ENCODE assay signal across 32 cellular contexts in the genomic region with DNA sequence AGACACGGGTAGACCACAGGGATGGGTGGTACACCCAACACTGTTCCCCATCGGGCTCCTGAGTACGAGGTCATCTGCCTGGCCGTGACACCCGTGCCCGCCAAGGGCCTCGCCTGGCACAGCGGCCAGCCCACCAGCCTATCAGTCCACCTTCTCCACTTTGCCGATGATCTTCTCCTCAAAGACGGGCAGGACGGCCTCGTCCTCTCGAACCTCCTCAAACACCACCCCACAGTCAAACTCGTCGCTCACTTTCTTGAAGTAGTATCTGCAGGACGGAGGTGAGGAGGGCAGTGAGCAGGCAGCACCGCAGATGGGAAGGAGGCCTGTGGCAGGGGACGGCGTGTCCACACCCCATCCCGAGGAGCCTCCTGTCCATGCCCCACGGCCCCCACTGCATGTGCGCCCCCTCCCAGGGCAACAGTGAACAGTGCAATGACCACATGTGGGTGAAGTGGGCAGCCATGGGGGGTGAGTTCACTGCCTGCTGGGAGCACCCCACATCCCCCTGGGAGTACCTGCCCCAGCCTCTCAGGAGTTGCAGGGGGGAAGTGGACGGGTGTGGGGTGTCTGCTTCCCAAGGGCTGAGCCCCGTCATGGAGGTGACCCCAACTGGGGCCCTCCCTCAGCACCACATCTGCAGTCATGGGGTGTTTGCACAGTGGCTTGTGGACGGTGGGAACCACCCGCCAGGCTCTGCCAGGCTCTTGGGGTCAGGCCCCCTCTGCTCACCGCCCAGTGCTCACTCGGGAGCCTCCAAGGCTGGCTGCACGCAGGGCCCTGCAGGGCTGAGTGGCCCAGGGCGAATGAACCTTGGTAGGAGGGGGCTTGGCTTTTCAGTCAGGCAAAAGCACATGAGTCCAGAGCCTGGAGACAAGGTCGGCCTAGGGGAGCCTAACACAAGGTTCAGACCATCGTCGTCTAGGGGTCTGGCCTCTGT. TPM values are rescaled to one million over a fixed set of nuclear protein-coding genes. Genes with fewer than 3 reads are reported as not detected.
"Had no signal": no experiment of that assay in that cellular context is flagged by ENCODE, and none has a peak within 500 bp of the region (broad histone marks: within the 10 kb centered on the region; RNA-seq: fewer than 3 reads in every experiment).

No MANE protein-coding gene starts in this region.

- H3K9me3 ChIP-seq: colonic mucosa, esophagus muscularis mucosa, gastroesophageal sphincter, heart left ventricle, neutrophil, pancreas, suprapubic skin, transverse colon, upper lobe of right lung, uterus had no signal

- H3K27ac ChIP-seq: colonic mucosa, esophagus muscularis mucosa, foreskin keratinocyte, gastroesophageal sphincter, heart left ventricle, hepatocyte, neutrophil, pancreas, suprapubic skin, transverse colon, upper lobe of right lung, uterus had no signal

- H3K4me2 ChIP-seq: hepatocyte, smooth muscle cell had no signal

- H3K36me3 ChIP-seq: colonic mucosa, uterus had no signal

- H3K4me1 ChIP-seq: colonic mucosa, esophagus muscularis mucosa, foreskin keratinocyte, gastroesophageal sphincter, heart left ventricle, pancreas, suprapubic skin, transverse colon, upper lobe of right lung, uterus had no signal

- H3K4me3 ChIP-seq: colonic mucosa, esophagus muscularis mucosa, gastroesophageal sphincter, heart left ventricle, hepatocyte, lung, pancreas, smooth muscle cell, suprapubic skin, transverse colon, upper lobe of right lung, uterus had no signal

- H3K27me3 Mint-ChIP-seq: memory B cell; stimulated activated naive CD8-positive, alpha-beta T cell treated with anti-CD3 and anti-CD28 coated beads, Interleukin-15, amount 100 ng/mL, for 72 hours had no signal

- H3K27me3 ChIP-seq: colonic mucosa, heart left ventricle, hepatocyte, pancreas, upper lobe of right lung, uterus had no signal

- H3K36me3 Mint-ChIP-seq: natural killer cell had no signal

- H3K4me1 Mint-ChIP-seq: endodermal cell; memory B cell; stimulated activated naive CD8-positive, alpha-beta T cell treated with anti-CD3 and anti-CD28 coated beads, Interleukin-15, amount 100 ng/mL, for 72 hours had no signal

- DNase-seq: colonic mucosa; effector CD8-positive, alpha-beta T cell; endodermal cell; foreskin keratinocyte; heart left ventricle; kidney; natural killer cell; stimulated activated CD4-positive, alpha-beta T cell treated with anti-CD3 and anti-CD28 coated beads, Interleukin-12 subunit alpha, Interleukin-12 subunit beta, amount 100 ng/mL, for 4 hours; stimulated activated CD4-positive, alpha-beta T cell treated with anti-CD3 and anti-CD28 coated beads, Interleukin-1b, Interleukin-23, amount 100 ng/mL, for 48 hours; stimulated activated CD4-positive, alpha-beta T cell treated with anti-CD3 and anti-CD28 coated beads, Interleukin-4, amount 100 ng/mL, for 1 hour; stimulated activated CD8-positive, alpha-beta memory T cell treated with anti-CD3 and anti-CD28 coated beads, Interleukin-4, amount 100 ng/mL, for 48 hours; stimulated activated naive CD4-positive, alpha-beta T cell; stimulated activated naive CD8-positive, alpha-beta T cell treated with anti-CD3 and anti-CD28 coated beads, Interleukin-15, amount 100 ng/mL, for 72 hours; transverse colon; upper lobe of right lung; uterus had no signal

- H3K27ac Mint-ChIP-seq: dendritic cell treated with granulocyte-macrophage colony-stimulating factor and Interleukin-4, amounts not matched to agents 40 ng/mL and 50 ng/mL, for 4 days; endodermal cell; memory B cell; natural killer cell had no signal

- ATAC-seq: foreskin keratinocyte; gastroesophageal sphincter; heart left ventricle; left lobe of liver; natural killer cell; sciatic nerve; stimulated activated naive CD8-positive, alpha-beta T cell treated with anti-CD3 and anti-CD28 coated beads, Interleukin-15, amount 100 ng/mL, for 72 hours; upper lobe of right lung had no signal

- H3K4me3 Mint-ChIP-seq: dendritic cell treated with granulocyte-macrophage colony-stimulating factor and Interleukin-4, amounts not matched to agents 40 ng/mL and 50 ng/mL, for 4 days; endodermal cell; memory B cell; natural killer cell; stimulated activated naive CD8-positive, alpha-beta T cell treated with anti-CD3 and anti-CD28 coated beads, Interleukin-15, amount 100 ng/mL, for 72 hours had no signal

- H3K9me3 Mint-ChIP-seq: memory B cell; natural killer cell; stimulated activated naive CD8-positive, alpha-beta T cell treated with anti-CD3 and anti-CD28 coated beads, Interleukin-15, amount 100 ng/mL, for 72 hours had no signal

- H2AFZ ChIP-seq: hepatocyte had no signal

RNA-seq across cellular contexts. Expression of gene PDIA2, which starts 5.3 kb away (rescaled TPM):
- total RNA-seq: endothelial cell of umbilical vein, epithelial cell of proximal tubule, hepatocyte, kidney, mononuclear cell, natural killer cell, suprapubic skin had no signal

RNA-seq across cellular contexts. Expression of gene ARHGDIG, which starts 7.9 kb away (rescaled TPM):
- total RNA-seq: foreskin keratinocyte, hepatocyte, mononuclear cell, suprapubic skin had no signal
- polyA plus RNA-seq: foreskin keratinocyte, liver had no signal

RNA-seq across cellular contexts. Expression of gene RGS11, which starts 12.5 kb away (rescaled TPM):
- total RNA-seq: foreskin keratinocyte, mononuclear cell had no signal
